Comparison of ENCODE assay signal across 12 cellular contexts in genomic region chr17:7590743-7591142, GRCh38. TPM values are rescaled to one million over a fixed set of nuclear protein-coding genes. Genes with fewer than 3 reads are reported as not detected.
A peak's percentile ranks its signal among the peaks of the same experiment; 100 is the strongest.
DNase-seq lines count a peak whose midpoint lies in the region; ATAC-seq and TF ChIP-seq lines count a peak whose summit lies in the region.
"Had no signal": no experiment of that assay in that cellular context is flagged by ENCODE, and none has a peak within 500 bp of the region (broad histone marks: within the 10 kb centered on the region; RNA-seq: fewer than 3 reads in every experiment).

No MANE protein-coding gene starts in this region.

- H3K9me3 ChIP-seq in AG04450 (ENCODE audit: control insufficient read depth, insufficient read depth, low read length) (no peaks in the 10 kb centered on the region), HEK293 (ENCODE audit: control insufficient read depth, insufficient read depth, low read depth, low read length) (no peaks in the 10 kb centered on the region), gastroesophageal sphincter (no peaks in the 10 kb centered on the region)
- H3K9me3 ChIP-seq: colonic mucosa had no signal

- TF ChIP-seq POLR2A in gastroesophageal sphincter (IDR thresholded peaks at IDR 0.05): no peak

- H3K4me3 ChIP-seq in AG04450 (ENCODE audit: low read depth, low read length) (no peak overlapping the region), HEK293 (ENCODE audit: low read depth, low read length) (no peak overlapping the region), astrocyte of the spinal cord (ENCODE audit: low read depth, low read length) (no peak overlapping the region), gastroesophageal sphincter (no peak overlapping the region)
- H3K4me3 ChIP-seq: colonic mucosa had no signal

- H3K4me1 Mint-ChIP-seq in stimulated activated memory B cell treated with anti-CD40 and anti-IgM and Interleukin-4, amounts not matched to agents 10 μg/mL and 1 μg/mL and 100 μg/mL, for 72 hours: peaks cover 2% of the 10 kb centered on the region

- H3K4me3 Mint-ChIP-seq in stimulated activated memory B cell treated with anti-CD40 and anti-IgM and Interleukin-4, amounts not matched to agents 10 μg/mL and 1 μg/mL and 100 μg/mL, for 72 hours: no peak overlapping the region
- H3K4me3 Mint-ChIP-seq: activated B cell treated with CpG ODN at 0.5 μM for 24 hours had no signal

- H3K4me1 ChIP-seq in HEK293 (ENCODE audit: control insufficient read depth, insufficient read depth, low read length) (no peaks in the 10 kb centered on the region; the same call in 1 of the 2 replicates), gastroesophageal sphincter (peaks cover 0 to 39% (median 14%) of the 10 kb centered on the region in 3 donors)

- H3K36me3 Mint-ChIP-seq in stimulated activated memory B cell treated with anti-CD40 and anti-IgM and Interleukin-4, amounts not matched to agents 10 μg/mL and 1 μg/mL and 100 μg/mL, for 72 hours: peaks cover 62% of the 10 kb centered on the region

- DNase-seq in AG04450 (ENCODE audit: low read depth, low spot score) (no peak), astrocyte of the spinal cord (ENCODE audit: low read depth, low spot score) (peak; percentile 65), islet precursor cell (peak; percentile 99), NCI-H1092 (lab: John Stamatoyannopoulos, UW) (no peak)
- DNase-seq: activated B cell treated with CpG ODN at 0.5 μM for 24 hours; colonic mucosa; stimulated activated CD4-positive, alpha-beta T cell treated with anti-CD3 and anti-CD28 coated beads, Interleukin-2, amount 100 ng/mL, for 48 hours had no signal

- CTCF ChIA-PET in AG04450 (lab: Charles Lee) (interaction anchor here (0.8 to 2.4 kb wide), 5 partner anchors 30 to 545 kb away, joined by 3 to 29 read pairs (median 10); partner anchors contain the start of genes SENP3 and TMEM95), HEK293 (lab: Yijun Ruan, JAX) (interaction anchor here (0.9 to 1.3 kb wide), 2 partner anchors 10 to 76 kb away, joined by 4 to 8 read pairs; no protein-coding TSS in a partner anchor)

- POLR2A ChIA-PET in AG04450 (lab: Yijun Ruan, JAX) (interaction anchor here (0.6 to 2.8 kb wide), 3 partner anchors 11 to 96 kb away, joined by 3 to 22 read pairs (median 9); partner anchors contain the start of genes CD68, TP53 and WRAP53), HEK293 (lab: Yijun Ruan, JAX) (interaction anchor here (0.6 to 3.1 kb wide), 5 partner anchors 8 to 310 kb away, joined by 3 to 18 read pairs (median 3); partner anchors contain the start of gene CD68)

- H3K9me3 Mint-ChIP-seq in stimulated activated memory B cell treated with anti-CD40 and anti-IgM and Interleukin-4, amounts not matched to agents 10 μg/mL and 1 μg/mL and 100 μg/mL, for 72 hours: no peaks in the 10 kb centered on the region
- H3K9me3 Mint-ChIP-seq: activated B cell treated with CpG ODN at 0.5 μM for 24 hours had no signal

- H3K36me3 ChIP-seq in HEK293 (ENCODE audit: control insufficient read depth in 2 of 2, insufficient read depth in 1 of 2, low read length in 2 of 2) (peaks cover 47 to 96% of the 10 kb centered on the region in 2 experiments), gastroesophageal sphincter (peaks cover 3 to 74% of the 10 kb centered on the region in 2 donors)

- TF ChIP-seq CTCF in AG04450 (IDR thresholded peaks at IDR 0.05; ENCODE audit: low read depth, low read length) (no peak), HEK293 (tag by site-specific recombination; IDR thresholded peaks at IDR 0.05) (no peak), astrocyte of the spinal cord (IDR thresholded peaks at IDR 0.05; ENCODE audit: low read depth, low read length) (no peak), gastroesophageal sphincter (IDR thresholded peaks at IDR 0.05) (no peak)

- TF ChIP-seq EP300 in gastroesophageal sphincter (IDR thresholded peaks at IDR 0.05): no peak

- H3K27ac Mint-ChIP-seq in stimulated activated memory B cell treated with anti-CD40 and anti-IgM and Interleukin-4, amounts not matched to agents 10 μg/mL and 1 μg/mL and 100 μg/mL, for 72 hours: no peak overlapping the region
- H3K27ac Mint-ChIP-seq: activated B cell treated with CpG ODN at 0.5 μM for 24 hours had no signal

- ATAC-seq in stimulated activated memory B cell treated with anti-CD40 and anti-IgM and Interleukin-4, amounts not matched to agents 10 μg/mL and 1 μg/mL and 100 μg/mL, for 72 hours: no peak
- ATAC-seq in GM18511 (IDR thresholded peaks at IDR 0.05; ENCODE audit: unreplicated experiment): no peak
- ATAC-seq in gastroesophageal sphincter: no peak

- H3K27ac ChIP-seq in AG04450 (ENCODE audit: low read depth, low read length) (peak overlapping the region; percentile 86), HEK293 (ENCODE audit: extremely low read depth, low read depth, low read length) (peak overlapping the region; percentile 8; the same call in 1 of the 2 replicates), gastroesophageal sphincter (peak overlapping the region in 1 of 4 donors; percentile 87)
- H3K27ac ChIP-seq: colonic mucosa, HL-60 had no signal

- H3K27me3 ChIP-seq in AG04450 (ENCODE audit: control insufficient read depth, insufficient read depth, low read length): no peaks in the 10 kb centered on the region
- no peaks in the 10 kb centered on the region for H3K27me3 ChIP-seq in gastroesophageal sphincter
- H3K27me3 ChIP-seq: colonic mucosa had no signal

- H3K27me3 Mint-ChIP-seq in stimulated activated memory B cell treated with anti-CD40 and anti-IgM and Interleukin-4, amounts not matched to agents 10 μg/mL and 1 μg/mL and 100 μg/mL, for 72 hours: no peaks in the 10 kb centered on the region
- H3K27me3 Mint-ChIP-seq: activated B cell treated with CpG ODN at 0.5 μM for 24 hours had no signal

- WGBS in gastroesophageal sphincter (ENCODE audit: low coverage in 1 of 2), 2 donors: no CpG with 5 or more reads among the region's 4 CpGs

- in situ Hi-C loops in astrocyte of the spinal cord (cut with HindIII; ENCODE audit: low sequenced_read_pairs): no loop called here

TF ChIP-seq in HEK293, 187 proteins besides CTCF, POLR2A, EP300 and RAD21:
- TF ChIP-seq ZNF146 (tag by site-specific recombination; IDR thresholded peaks at IDR 0.05): no peak
- no peak for TF ChIP-seq ZSCAN23 (tag by site-specific recombination; IDR thresholded peaks at IDR 0.05)
- TF ChIP-seq ZNF114 (tag by site-specific recombination; IDR thresholded peaks at IDR 0.05): no peak
- no peak for TF ChIP-seq PRDM6 (tag by site-specific recombination; IDR thresholded peaks at IDR 0.05)
- TF ChIP-seq ZNF266 (tag by site-specific recombination; IDR thresholded peaks at IDR 0.05; ENCODE audit: low read depth): no peak
- 0 out of 2 replicates have a peak, but pooled peaks have one; percentile 42 for TF ChIP-seq ZNF600 (tag by site-specific recombination; IDR thresholded peaks at IDR 0.05)
- no peak for TF ChIP-seq ZNF785 (tag by site-specific recombination; IDR thresholded peaks at IDR 0.05)
- TF ChIP-seq GLIS1 (tag by site-specific recombination; IDR thresholded peaks at IDR 0.05): no peak

RNA-seq across cellular contexts. Expression of gene SOX15, which starts 0.8 kb away (rescaled TPM):
- polyA plus RNA-seq in AG04450 (2011; rRNA removed): 0.24 and 0.29 TPM in 2 replicates
- polyA minus RNA-seq in AG04450 (2011; rRNA and poly(A)+ RNA removed): 0.17 TPM in 1 of 2 replicates, not detected in the other
- total RNA-seq in gastroesophageal sphincter: 1 to 10 TPM; 5.1 to 9.0 (median 5.9) TPM

RNA-seq across cellular contexts. Expression of gene MPDU1, which starts 7.1 kb away (rescaled TPM):
- polyA plus RNA-seq in AG04450 (2011; rRNA removed): 128 and 131 TPM in 2 replicates
- 79.9 and 99.2 TPM in 2 replicates for polyA minus RNA-seq in AG04450 (2011; rRNA and poly(A)+ RNA removed)
- total RNA-seq in gastroesophageal sphincter: 10 to 100 TPM; 38.1 to 66.5 (median 51.2) TPM

RNA-seq across cellular contexts. Expression of gene CD68, which starts 11.3 kb away (rescaled TPM):
- 34.1 and 39.6 TPM in 2 replicates for polyA plus RNA-seq in AG04450 (2011; rRNA removed)
- 11.6 and 21.2 TPM in 2 replicates for polyA minus RNA-seq in AG04450 (2011; rRNA and poly(A)+ RNA removed)
- total RNA-seq in gastroesophageal sphincter: 10 to 100 TPM in 3 of 4 donors, 1 to 10 TPM in 1; 7.9 to 83.1 (median 46.1) TPM

RNA-seq across cellular contexts. Expression of gene FXR2, which starts 24.0 kb away (rescaled TPM):
- polyA plus RNA-seq in AG04450 (2011; rRNA removed): 24.6 and 29.4 TPM in 2 replicates
- polyA minus RNA-seq in AG04450 (2011; rRNA and poly(A)+ RNA removed): 53.5 and 70.1 TPM in 2 replicates
- 10 to 100 TPM; 39.3 to 54.6 (median 47.4) TPM for total RNA-seq in gastroesophageal sphincter

RNA-seq across cellular contexts. Expression of gene SENP3, which starts 29.0 kb away (rescaled TPM):
- 67.6 and 73.4 TPM in 2 replicates for polyA plus RNA-seq in AG04450 (2011; rRNA removed)
- polyA minus RNA-seq in AG04450 (2011; rRNA and poly(A)+ RNA removed): 58.9 and 63.0 TPM in 2 replicates
- 10 to 100 TPM; 68.3 to 94.7 (median 79.6) TPM for total RNA-seq in gastroesophageal sphincter

Comparison
In these comparisons a context has a peak if more than half of its experiments do, and no peak if none do; other contexts are left out.
1. DNase-seq: peak in astrocyte of the spinal cord (single experiment) and islet precursor cell (single experiment); none in AG04450 (single experiment) and NCI-H1092 (single experiment).